Comparison of ENCODE assay signal across 8 cellular contexts in genomic region chr4:54091637-54092404, GRCh38. TPM values are rescaled to one million over a fixed set of nuclear protein-coding genes. Genes with fewer than 3 reads are reported as not detected.
DNase-seq lines count a peak whose midpoint lies in the region; ATAC-seq lines count a peak whose summit lies in the region.

No MANE protein-coding gene starts in this region.

- no peaks in the 10 kb centered on the region for H3K9me3 Mint-ChIP-seq in effector memory CD8-positive, alpha-beta T cell

- peaks cover 10 to 17% of the 10 kb centered on the region in 2 donors for H3K4me1 Mint-ChIP-seq in effector memory CD8-positive, alpha-beta T cell (ENCODE audit: low read depth in 2 of 2)

- H3K4me3 Mint-ChIP-seq in effector memory CD8-positive, alpha-beta T cell, result peak overlapping the region; percentile 77 to 88

- peak; percentile 23 for DNase-seq in NCI-H2107 treated with DMSO at 0.1 percent for 48 hours (lab: John Stamatoyannopoulos, UW; ENCODE audit: unreplicated experiment)
- no peak for DNase-seq in NCI-H2107 (lab: John Stamatoyannopoulos, UW)
- DNase-seq in NCI-H510A treated with DMSO at 0.1 percent for 48 hours (lab: John Stamatoyannopoulos, UW), result peak; percentile 76
- DNase-seq in activated CD8-positive, alpha-beta memory T cell treated with anti-CD3 and anti-CD28 coated beads for 24 hours, result peak; percentile 89
- DNase-seq in effector memory CD8-positive, alpha-beta T cell, result peak; percentile 69 to 75 (median 69)
- DNase-seq in mesenteric fat pad (ENCODE audit: low spot score), result peak; percentile 92
- peak; percentile 50 for DNase-seq in stimulated activated CD8-positive, alpha-beta memory T cell treated with anti-CD3 and anti-CD28 coated beads, Interleukin-15, amount 100 ng/mL, for 1 hour (ENCODE audit: low read depth)

- H3K27me3 Mint-ChIP-seq in effector memory CD8-positive, alpha-beta T cell, result peaks cover 58 to 60% of the 10 kb centered on the region in 2 donors

- peak overlapping the region; percentile 1 to 10 for H3K27ac Mint-ChIP-seq in effector memory CD8-positive, alpha-beta T cell

- peak; percentile 68 for ATAC-seq in HG03095 (IDR thresholded peaks at IDR 0.05; ENCODE audit: unreplicated experiment)
- peak; percentile 91 for ATAC-seq in effector memory CD8-positive, alpha-beta T cell (replicated peaks)

- H3K36me3 Mint-ChIP-seq in effector memory CD8-positive, alpha-beta T cell (ENCODE audit: insufficient read depth), result peaks cover 4% of the 10 kb centered on the region

RNA-seq across cellular contexts. Expression of gene GSX2, which starts 8.1 kb away (rescaled TPM):
- not detected for total RNA-seq in mesenteric fat pad

RNA-seq across cellular contexts. Expression of gene CHIC2, which starts 27.4 kb away (rescaled TPM):
- total RNA-seq in mesenteric fat pad, result 22.4 TPM
